In the genomic region with DNA sequence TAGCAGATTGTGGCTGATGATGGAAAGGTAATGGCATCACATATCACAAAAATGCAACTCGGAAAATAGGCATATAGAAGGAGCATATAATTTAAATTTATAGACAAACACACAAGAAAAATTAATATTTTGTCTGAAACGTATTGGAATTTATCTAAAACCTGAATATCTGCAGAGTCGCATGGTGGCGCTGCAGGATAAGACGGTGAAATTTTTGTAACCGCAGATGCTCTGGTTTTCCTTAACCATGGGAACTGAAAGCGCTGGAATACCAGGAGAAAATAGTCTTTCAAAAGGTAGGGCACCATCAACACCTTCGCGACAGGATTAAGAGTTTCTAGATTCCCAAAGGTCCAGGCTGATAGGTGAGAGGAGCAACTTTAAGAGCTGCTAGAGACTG, we compare ENCODE assay signal across 1 cellular context.
TF ChIP-seq lines count a peak whose summit lies in the region.

No MANE protein-coding gene starts in this region.

TF ChIP-seq in K562, 482 proteins besides CTCF, POLR2A, EP300 and RAD21 (continues in another document):
- TF ChIP-seq TCFL5 (CRISPR knock-in tag; conservative IDR thresholded peaks at IDR 0.05), result no peak
- TF ChIP-seq ZNF583 (CRISPR knock-in tag; IDR thresholded peaks at IDR 0.05), result no peak
- TF ChIP-seq, protein P1, sequence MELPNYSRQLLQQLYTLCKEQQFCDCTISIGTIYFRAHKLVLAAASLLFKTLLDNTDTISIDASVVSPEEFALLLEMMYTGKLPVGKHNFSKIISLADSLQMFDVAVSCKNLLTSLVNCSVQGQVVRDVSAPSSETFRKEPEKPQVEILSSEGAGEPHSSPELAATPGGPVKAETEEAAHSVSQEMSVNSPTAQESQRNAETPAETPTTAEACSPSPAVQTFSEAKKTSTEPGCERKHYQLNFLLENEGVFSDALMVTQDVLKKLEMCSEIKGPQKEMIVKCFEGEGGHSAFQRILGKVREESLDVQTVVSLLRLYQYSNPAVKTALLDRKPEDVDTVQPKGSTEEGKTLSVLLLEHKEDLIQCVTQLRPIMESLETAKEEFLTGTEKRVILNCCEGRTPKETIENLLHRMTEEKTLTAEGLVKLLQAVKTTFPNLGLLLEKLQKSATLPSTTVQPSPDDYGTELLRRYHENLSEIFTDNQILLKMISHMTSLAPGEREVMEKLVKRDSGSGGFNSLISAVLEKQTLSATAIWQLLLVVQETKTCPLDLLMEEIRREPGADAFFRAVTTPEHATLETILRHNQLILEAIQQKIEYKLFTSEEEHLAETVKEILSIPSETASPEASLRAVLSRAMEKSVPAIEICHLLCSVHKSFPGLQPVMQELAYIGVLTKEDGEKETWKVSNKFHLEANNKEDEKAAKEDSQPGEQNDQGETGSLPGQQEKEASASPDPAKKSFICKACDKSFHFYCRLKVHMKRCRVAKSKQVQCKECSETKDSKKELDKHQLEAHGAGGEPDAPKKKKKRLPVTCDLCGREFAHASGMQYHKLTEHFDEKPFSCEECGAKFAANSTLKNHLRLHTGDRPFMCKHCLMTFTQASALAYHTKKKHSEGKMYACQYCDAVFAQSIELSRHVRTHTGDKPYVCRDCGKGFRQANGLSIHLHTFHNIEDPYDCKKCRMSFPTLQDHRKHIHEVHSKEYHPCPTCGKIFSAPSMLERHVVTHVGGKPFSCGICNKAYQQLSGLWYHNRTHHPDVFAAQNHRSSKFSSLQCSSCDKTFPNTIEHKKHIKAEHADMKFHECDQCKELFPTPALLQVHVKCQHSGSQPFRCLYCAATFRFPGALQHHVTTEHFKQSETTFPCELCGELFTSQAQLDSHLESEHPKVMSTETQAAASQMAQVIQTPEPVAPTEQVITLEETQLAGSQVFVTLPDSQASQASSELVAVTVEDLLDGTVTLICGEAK (IDR thresholded peaks at IDR 0.05), result no peak
- TF ChIP-seq, protein P1 (CRISPR knock-in tag; IDR thresholded peaks at IDR 0.05), result no peak
- no peak for TF ChIP-seq MTA2 (IDR thresholded peaks at IDR 0.05; ENCODE audit: low read depth)
- no peak for TF ChIP-seq DMBX1 (CRISPR knock-in tag; IDR thresholded peaks at IDR 0.05; ENCODE audit: borderline replicate concordance)
- no peak for TF ChIP-seq FOXA1 (IDR thresholded peaks at IDR 0.05; ENCODE audit: borderline replicate concordance)
- TF ChIP-seq, protein P2, sequence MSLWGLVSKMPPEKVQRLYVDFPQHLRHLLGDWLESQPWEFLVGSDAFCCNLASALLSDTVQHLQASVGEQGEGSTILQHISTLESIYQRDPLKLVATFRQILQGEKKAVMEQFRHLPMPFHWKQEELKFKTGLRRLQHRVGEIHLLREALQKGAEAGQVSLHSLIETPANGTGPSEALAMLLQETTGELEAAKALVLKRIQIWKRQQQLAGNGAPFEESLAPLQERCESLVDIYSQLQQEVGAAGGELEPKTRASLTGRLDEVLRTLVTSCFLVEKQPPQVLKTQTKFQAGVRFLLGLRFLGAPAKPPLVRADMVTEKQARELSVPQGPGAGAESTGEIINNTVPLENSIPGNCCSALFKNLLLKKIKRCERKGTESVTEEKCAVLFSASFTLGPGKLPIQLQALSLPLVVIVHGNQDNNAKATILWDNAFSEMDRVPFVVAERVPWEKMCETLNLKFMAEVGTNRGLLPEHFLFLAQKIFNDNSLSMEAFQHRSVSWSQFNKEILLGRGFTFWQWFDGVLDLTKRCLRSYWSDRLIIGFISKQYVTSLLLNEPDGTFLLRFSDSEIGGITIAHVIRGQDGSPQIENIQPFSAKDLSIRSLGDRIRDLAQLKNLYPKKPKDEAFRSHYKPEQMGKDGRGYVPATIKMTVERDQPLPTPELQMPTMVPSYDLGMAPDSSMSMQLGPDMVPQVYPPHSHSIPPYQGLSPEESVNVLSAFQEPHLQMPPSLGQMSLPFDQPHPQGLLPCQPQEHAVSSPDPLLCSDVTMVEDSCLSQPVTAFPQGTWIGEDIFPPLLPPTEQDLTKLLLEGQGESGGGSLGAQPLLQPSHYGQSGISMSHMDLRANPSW (CRISPR knock-in tag; IDR thresholded peaks at IDR 0.05), result no peak
- no peak for TF ChIP-seq TCF7L2 (IDR thresholded peaks at IDR 0.05; ENCODE audit: low read depth, low read length)
- TF ChIP-seq SUPT5H (IDR thresholded peaks at IDR 0.05), result no peak
- TF ChIP-seq, protein P3, sequence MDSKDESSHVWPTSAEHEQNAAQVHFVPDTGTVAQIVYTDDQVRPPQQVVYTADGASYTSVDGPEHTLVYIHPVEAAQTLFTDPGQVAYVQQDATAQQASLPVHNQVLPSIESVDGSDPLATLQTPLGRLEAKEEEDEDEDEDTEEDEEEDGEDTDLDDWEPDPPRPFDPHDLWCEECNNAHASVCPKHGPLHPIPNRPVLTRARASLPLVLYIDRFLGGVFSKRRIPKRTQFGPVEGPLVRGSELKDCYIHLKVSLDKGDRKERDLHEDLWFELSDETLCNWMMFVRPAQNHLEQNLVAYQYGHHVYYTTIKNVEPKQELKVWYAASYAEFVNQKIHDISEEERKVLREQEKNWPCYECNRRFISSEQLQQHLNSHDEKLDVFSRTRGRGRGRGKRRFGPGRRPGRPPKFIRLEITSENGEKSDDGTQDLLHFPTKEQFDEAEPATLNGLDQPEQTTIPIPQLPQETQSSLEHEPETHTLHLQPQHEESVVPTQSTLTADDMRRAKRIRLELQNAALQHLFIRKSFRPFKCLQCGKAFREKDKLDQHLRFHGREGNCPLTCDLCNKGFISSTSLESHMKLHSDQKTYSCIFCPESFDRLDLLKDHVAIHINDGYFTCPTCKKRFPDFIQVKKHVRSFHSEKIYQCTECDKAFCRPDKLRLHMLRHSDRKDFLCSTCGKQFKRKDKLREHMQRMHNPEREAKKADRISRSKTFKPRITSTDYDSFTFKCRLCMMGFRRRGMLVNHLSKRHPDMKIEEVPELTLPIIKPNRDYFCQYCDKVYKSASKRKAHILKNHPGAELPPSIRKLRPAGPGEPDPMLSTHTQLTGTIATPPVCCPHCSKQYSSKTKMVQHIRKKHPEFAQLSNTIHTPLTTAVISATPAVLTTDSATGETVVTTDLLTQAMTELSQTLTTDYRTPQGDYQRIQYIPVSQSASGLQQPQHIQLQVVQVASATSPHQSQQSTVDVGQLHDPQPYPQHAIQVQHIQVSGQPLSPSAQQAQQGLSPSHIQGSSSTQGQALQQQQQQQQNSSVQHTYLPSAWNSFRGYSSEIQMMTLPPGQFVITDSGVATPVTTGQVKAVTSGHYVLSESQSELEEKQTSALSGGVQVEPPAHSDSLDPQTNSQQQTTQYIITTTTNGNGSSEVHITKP (IDR thresholded peaks at IDR 0.05; ENCODE audit: partially characterized antibody), result no peak
- TF ChIP-seq, protein P4, sequence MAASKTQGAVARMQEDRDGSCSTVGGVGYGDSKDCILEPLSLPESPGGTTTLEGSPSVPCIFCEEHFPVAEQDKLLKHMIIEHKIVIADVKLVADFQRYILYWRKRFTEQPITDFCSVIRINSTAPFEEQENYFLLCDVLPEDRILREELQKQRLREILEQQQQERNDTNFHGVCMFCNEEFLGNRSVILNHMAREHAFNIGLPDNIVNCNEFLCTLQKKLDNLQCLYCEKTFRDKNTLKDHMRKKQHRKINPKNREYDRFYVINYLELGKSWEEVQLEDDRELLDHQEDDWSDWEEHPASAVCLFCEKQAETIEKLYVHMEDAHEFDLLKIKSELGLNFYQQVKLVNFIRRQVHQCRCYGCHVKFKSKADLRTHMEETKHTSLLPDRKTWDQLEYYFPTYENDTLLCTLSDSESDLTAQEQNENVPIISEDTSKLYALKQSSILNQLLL (CRISPR knock-in tag; IDR thresholded peaks at IDR 0.05; ENCODE audit: borderline replicate concordance), result no peak
- TF ChIP-seq, protein P5, sequence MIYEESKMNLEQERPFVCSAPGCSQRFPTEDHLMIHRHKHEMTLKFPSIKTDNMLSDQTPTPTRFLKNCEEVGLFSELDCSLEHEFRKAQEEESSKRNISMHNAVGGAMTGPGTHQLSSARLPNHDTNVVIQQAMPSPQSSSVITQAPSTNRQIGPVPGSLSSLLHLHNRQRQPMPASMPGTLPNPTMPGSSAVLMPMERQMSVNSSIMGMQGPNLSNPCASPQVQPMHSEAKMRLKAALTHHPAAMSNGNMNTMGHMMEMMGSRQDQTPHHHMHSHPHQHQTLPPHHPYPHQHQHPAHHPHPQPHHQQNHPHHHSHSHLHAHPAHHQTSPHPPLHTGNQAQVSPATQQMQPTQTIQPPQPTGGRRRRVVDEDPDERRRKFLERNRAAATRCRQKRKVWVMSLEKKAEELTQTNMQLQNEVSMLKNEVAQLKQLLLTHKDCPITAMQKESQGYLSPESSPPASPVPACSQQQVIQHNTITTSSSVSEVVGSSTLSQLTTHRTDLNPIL (CRISPR knock-in tag; IDR thresholded peaks at IDR 0.05), result no peak
- TF ChIP-seq ZNF12 (CRISPR knock-in tag; IDR thresholded peaks at IDR 0.05), result no peak
- TF ChIP-seq, protein P6, sequence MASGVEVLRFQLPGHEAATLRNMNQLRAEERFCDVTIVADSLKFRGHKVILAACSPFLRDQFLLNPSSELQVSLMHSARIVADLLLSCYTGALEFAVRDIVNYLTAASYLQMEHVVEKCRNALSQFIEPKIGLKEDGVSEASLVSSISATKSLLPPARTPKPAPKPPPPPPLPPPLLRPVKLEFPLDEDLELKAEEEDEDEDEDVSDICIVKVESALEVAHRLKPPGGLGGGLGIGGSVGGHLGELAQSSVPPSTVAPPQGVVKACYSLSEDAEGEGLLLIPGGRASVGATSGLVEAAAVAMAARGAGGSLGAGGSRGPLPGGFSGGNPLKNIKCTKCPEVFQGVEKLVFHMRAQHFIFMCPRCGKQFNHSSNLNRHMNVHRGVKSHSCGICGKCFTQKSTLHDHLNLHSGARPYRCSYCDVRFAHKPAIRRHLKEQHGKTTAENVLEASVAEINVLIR (CRISPR knock-in tag; IDR thresholded peaks at IDR 0.05), result no peak
- no peak for TF ChIP-seq FIP1L1 (IDR thresholded peaks at IDR 0.05; ENCODE audit: low read depth, low read length, poor library complexity, severe bottlenecking)
- TF ChIP-seq NFE2L1 (tag; IDR thresholded peaks at IDR 0.05; ENCODE audit: borderline replicate concordance, low read depth), result no peak
